In the genomic region with DNA sequence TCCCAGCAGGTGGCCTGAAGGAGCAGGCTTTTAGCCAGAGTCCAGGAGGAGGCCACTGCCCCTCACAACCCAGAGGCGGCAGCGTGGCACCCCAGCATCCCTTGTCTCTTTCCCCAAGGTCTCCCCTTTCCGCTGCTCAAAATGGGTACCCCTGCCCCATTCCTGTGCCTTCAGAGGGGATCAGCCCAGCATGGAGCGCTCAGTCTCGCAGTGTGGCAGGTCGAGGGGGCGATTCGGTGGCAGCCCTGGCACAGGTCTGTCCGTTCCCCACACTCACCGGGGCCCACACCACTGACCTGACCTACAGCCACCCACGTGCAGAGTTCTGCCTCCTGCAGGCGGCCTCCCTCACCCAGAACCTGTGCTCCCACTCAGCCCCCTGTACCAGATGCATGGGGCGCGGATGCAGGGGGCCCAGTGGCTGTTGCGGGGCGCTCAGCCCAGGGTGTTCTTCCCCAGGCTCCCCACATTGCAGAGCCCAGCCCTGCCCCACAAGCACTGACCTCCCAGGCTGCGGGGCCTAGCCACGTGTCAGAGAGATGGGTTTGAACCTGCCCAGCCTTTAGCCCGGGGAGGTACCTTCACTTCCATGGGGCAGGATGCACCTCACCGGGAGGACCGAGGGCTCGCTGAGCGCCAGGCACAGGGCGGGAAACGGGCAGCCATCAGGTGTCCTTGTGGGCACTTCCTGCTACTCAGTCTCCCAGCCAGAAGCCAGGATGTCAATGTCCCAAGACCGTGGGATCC, we compare ENCODE assay signal across 8 cellular contexts. TPM values are rescaled to one million over a fixed set of nuclear protein-coding genes. Genes with fewer than 3 reads are reported as not detected.
DNase-seq lines count a peak whose midpoint lies in the region; ATAC-seq, FAIRE-seq and TF ChIP-seq lines count a peak whose summit lies in the region.

No MANE protein-coding gene starts in this region.

- H3K4me1 ChIP-seq in kidney (ENCODE audit: control insufficient read depth in 1 of 2, insufficient read depth in 1 of 2, low read depth in 1 of 2, low read length in 2 of 2) (peaks cover 0 to 12% of the 10 kb centered on the region in 2 donors), upper lobe of left lung (peaks cover 30 to 53% (median 37%) of the 10 kb centered on the region in 4 donors)

- TF ChIP-seq EP300 in upper lobe of left lung (IDR thresholded peaks at IDR 0.05): no peak

- peak overlapping the region; percentile 5 to 56 for H3K27ac ChIP-seq in kidney (ENCODE audit: low read depth in 2 of 2, low read length in 2 of 2)
- peak overlapping the region; percentile 28 to 74 (median 68) for H3K27ac ChIP-seq in upper lobe of left lung

- H3K9me3 Mint-ChIP-seq in T-helper 2 cell treated with Interferon-gamma antibody and Interleukin-4, amounts not matched to agents 5 μg/mL and 100 μg/mL, for 36 hours: no peaks in the 10 kb centered on the region
- no peaks in the 10 kb centered on the region for H3K9me3 Mint-ChIP-seq in activated naive CD8-positive, alpha-beta T cell treated with anti-CD3 and anti-CD28 coated beads, Interleukin-2, amount 50 U/mL, for 24 hours

- WGBS in upper lobe of left lung, 2 donors: 37 to 74% methylated on average over 4 to 24 of the region's 26 CpGs

- H3K9me3 ChIP-seq in kidney (ENCODE audit: control insufficient read depth in 1 of 2, low read length in 2 of 2) (no peaks in the 10 kb centered on the region), upper lobe of left lung (no peaks in the 10 kb centered on the region)

- no peak overlapping the region for H3K4me3 Mint-ChIP-seq in T-helper 2 cell treated with Interferon-gamma antibody and Interleukin-4, amounts not matched to agents 5 μg/mL and 100 μg/mL, for 36 hours
- H3K4me3 Mint-ChIP-seq in activated naive CD8-positive, alpha-beta T cell treated with anti-CD3 and anti-CD28 coated beads, Interleukin-2, amount 50 U/mL, for 24 hours: no peak overlapping the region

- no peak for DNase-seq in T-helper 2 cell treated with Interferon-gamma antibody and Interleukin-4, amounts not matched to agents 5 μg/mL and 100 μg/mL, for 36 hours (ENCODE audit: low spot score)
- DNase-seq in T-helper 2 cell (no peak), kidney (peak; percentile 81), upper lobe of left lung (peak in 1 of 2 donors; percentile 82), COLO829 (ENCODE audit: low spot score) (no peak), NCI-H1092 (lab: John Stamatoyannopoulos, UW) (no peak)
- DNase-seq in activated naive CD8-positive, alpha-beta T cell treated with anti-CD3 and anti-CD28 coated beads, Interleukin-2, amount 50 U/mL, for 24 hours: no peak

- H3K9ac ChIP-seq in kidney (ENCODE audit: low read length in 2 of 2): no peak overlapping the region

- intact Hi-C loops in kidney (cut with DNase I): no loop called here

- H3K27me3 Mint-ChIP-seq in T-helper 2 cell treated with Interferon-gamma antibody and Interleukin-4, amounts not matched to agents 5 μg/mL and 100 μg/mL, for 36 hours (ENCODE audit: low read depth): no peaks in the 10 kb centered on the region
- no peaks in the 10 kb centered on the region for H3K27me3 Mint-ChIP-seq in activated naive CD8-positive, alpha-beta T cell treated with anti-CD3 and anti-CD28 coated beads, Interleukin-2, amount 50 U/mL, for 24 hours

- TF ChIP-seq CTCF in kidney (IDR thresholded peaks at IDR 0.05; ENCODE audit: borderline replicate concordance, extremely low read depth, insufficient read depth) (peak; percentile 44), upper lobe of left lung (IDR thresholded peaks at IDR 0.05) (peak in 3 of 6 experiments; percentile 37 to 73 (median 41))

- H3K36me3 ChIP-seq in kidney (ENCODE audit: control insufficient read depth in 1 of 2, insufficient read depth in 2 of 2, low read length in 2 of 2) (peaks cover 7 to 16% of the 10 kb centered on the region in 2 donors), upper lobe of left lung (peaks cover 3 to 83% (median 22%) of the 10 kb centered on the region in 4 donors)

- H3K27ac Mint-ChIP-seq in T-helper 2 cell treated with Interferon-gamma antibody and Interleukin-4, amounts not matched to agents 5 μg/mL and 100 μg/mL, for 36 hours: peak overlapping the region; percentile 94
- peak overlapping the region; percentile 92 for H3K27ac Mint-ChIP-seq in activated naive CD8-positive, alpha-beta T cell treated with anti-CD3 and anti-CD28 coated beads, Interleukin-2, amount 50 U/mL, for 24 hours

- H3K4me3 ChIP-seq in kidney (ENCODE audit: low read length in 2 of 2) (no peak overlapping the region), upper lobe of left lung (no peak overlapping the region)

- no peak for FAIRE-seq in kidney (lab: Jason Lieb, UNC)

- peaks cover 22% of the 10 kb centered on the region for H3K36me3 Mint-ChIP-seq in T-helper 2 cell treated with Interferon-gamma antibody and Interleukin-4, amounts not matched to agents 5 μg/mL and 100 μg/mL, for 36 hours (ENCODE audit: low read depth)
- H3K36me3 Mint-ChIP-seq in activated naive CD8-positive, alpha-beta T cell treated with anti-CD3 and anti-CD28 coated beads, Interleukin-2, amount 50 U/mL, for 24 hours (ENCODE audit: low read depth): peaks cover 2% of the 10 kb centered on the region

- H3K27me3 ChIP-seq in upper lobe of left lung: no peaks in the 10 kb centered on the region

- no peak for ATAC-seq in activated naive CD8-positive, alpha-beta T cell treated with anti-CD3 and anti-CD28 coated beads, Interleukin-2, amount 50 U/mL, for 24 hours
- ATAC-seq in upper lobe of left lung (ENCODE audit: low FRiP score in 2 of 2): peak; percentile 2 to 24
- no peak for ATAC-seq in GM21528 (IDR thresholded peaks at IDR 0.05; ENCODE audit: low FRiP score, unreplicated experiment)

- H3K4me1 Mint-ChIP-seq in T-helper 2 cell treated with Interferon-gamma antibody and Interleukin-4, amounts not matched to agents 5 μg/mL and 100 μg/mL, for 36 hours (ENCODE audit: low read depth): peaks cover 23% of the 10 kb centered on the region
- H3K4me1 Mint-ChIP-seq in activated naive CD8-positive, alpha-beta T cell treated with anti-CD3 and anti-CD28 coated beads, Interleukin-2, amount 50 U/mL, for 24 hours: peaks cover 36% of the 10 kb centered on the region

- no peak for TF ChIP-seq POLR2A in upper lobe of left lung (IDR thresholded peaks at IDR 0.05)

RNA-seq across cellular contexts. Expression of a gene that starts 41.8 kb away (rescaled TPM):
- total RNA-seq in kidney (409 TPM), upper lobe of left lung (100 to 1,000 TPM; 235 to 735 (median 513) TPM)
- polyA plus RNA-seq in kidney (ENCODE audit: insufficient read depth, low read depth, low replicate concordance): 525 TPM

Comparison
In these comparisons a context has a peak if more than half of its experiments do, and no peak if none do; other contexts are left out.
1. ATAC-seq: peak in upper lobe of left lung (2 of 2); none in activated naive CD8-positive, alpha-beta T cell treated with anti-CD3 and anti-CD28 coated beads, Interleukin-2, amount 50 U/mL, for 24 hours (single experiment) and GM21528 (single experiment).